23 cellular contexts compared by ENCODE assay signal in the genomic region with DNA sequence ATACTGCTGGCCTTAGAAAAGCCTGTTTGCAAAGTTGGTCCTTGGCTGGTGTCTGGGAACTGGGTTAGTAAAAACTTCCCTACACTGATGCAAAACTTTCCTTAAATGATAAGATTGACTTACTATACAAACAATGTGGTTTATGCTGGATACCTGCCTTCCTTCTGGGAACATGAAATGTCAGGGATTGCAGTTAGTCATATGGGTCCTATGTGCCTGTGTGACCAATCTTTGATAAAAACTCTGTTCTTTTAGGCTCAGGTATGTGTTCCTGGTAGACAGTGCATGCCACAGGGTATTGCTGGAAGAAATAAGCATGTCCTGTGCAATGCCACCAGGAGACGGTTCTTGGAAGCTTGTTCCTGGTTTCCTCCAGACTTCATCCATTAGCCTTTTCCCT.
DNase-seq lines count a peak whose midpoint lies in the region; ATAC-seq, FAIRE-seq and TF ChIP-seq lines count a peak whose summit lies in the region.
"Had no signal": no experiment of that assay in that cellular context is flagged by ENCODE, and none has a peak within 500 bp of the region (broad histone marks: within the 10 kb centered on the region; RNA-seq: fewer than 3 reads in every experiment).

No MANE protein-coding gene starts in this region.

- no peaks in the 10 kb centered on the region for H3K27me3 ChIP-seq in sigmoid colon
- H3K27me3 ChIP-seq: left lung had no signal

- H3K4me3 ChIP-seq in fibroblast of pulmonary artery (replicated peaks; ENCODE audit: low read depth, low read length) = no peak overlapping the region
- H3K4me3 ChIP-seq in sigmoid colon = no peak overlapping the region
- H3K4me3 ChIP-seq: left lung had no signal

- TF ChIP-seq CTCF in fibroblast of pulmonary artery (IDR thresholded peaks at IDR 0.05; ENCODE audit: low read length, missing control alignments) (no peak), sigmoid colon (IDR thresholded peaks at IDR 0.05) (no peak)

- no peaks in the 10 kb centered on the region for H3K36me3 ChIP-seq in sigmoid colon
- H3K36me3 ChIP-seq: left lung had no signal

- 38 to 92% methylated on average over 1 of the region's 1 CpG for WGBS in sigmoid colon, 2 donors

- TF ChIP-seq POLR2A in H54 (IDR thresholded peaks at IDR 0.05; ENCODE audit: low read depth, low read length) (no peak), sigmoid colon (IDR thresholded peaks at IDR 0.05) (no peak)

- no peak for TF ChIP-seq EP300 in sigmoid colon (IDR thresholded peaks at IDR 0.05)

- no peak for ATAC-seq in HG03095 (IDR thresholded peaks at IDR 0.05; ENCODE audit: unreplicated experiment)
- ATAC-seq: activated CD4-positive, alpha-beta T cell treated with anti-CD3 and anti-CD28 coated beads for 36 hours; esophagus mucosa; left lung; natural killer cell treated with Interleukin-12 subunit alpha and Interleukin-12 subunit beta and Interleukin-15 and Interleukin-18, amount 100 ng/mL, for 72 hours; sciatic nerve had no signal

- no peak overlapping the region for H3K27ac ChIP-seq in sigmoid colon
- H3K27ac ChIP-seq: left lung had no signal

- FAIRE-seq in H54 (lab: Jason Lieb, UNC) = peak; percentile 91
- FAIRE-seq: G401.6, GM18507 had no signal

- intact Hi-C loops in sigmoid colon (cut with DNase I) = no loop called here

- H3K4me1 ChIP-seq in sigmoid colon = no peaks in the 10 kb centered on the region
- H3K4me1 ChIP-seq: left lung had no signal

- no peak for DNase-seq in H54 (ENCODE audit: insufficient read length, low spot score)
- peak; percentile 74 for DNase-seq in amniotic epithelial cell (ENCODE audit: low read depth)
- peak; percentile 56 for DNase-seq in fibroblast of pulmonary artery (ENCODE audit: low read depth)
- peak; percentile 88 for DNase-seq in renal cortical epithelial cell (ENCODE audit: low read depth)
- DNase-seq in sigmoid colon = no peak
- DNase-seq in activated CD4-positive, alpha-beta T cell treated with anti-CD3 and anti-CD28 coated beads for 1 hour = no peak
- DNase-seq: activated CD4-positive, alpha-beta T cell treated with anti-CD3 and anti-CD28 coated beads for 36 hours; activated naive CD4-positive, alpha-beta T cell treated with anti-CD3 and anti-CD28 coated beads, Interleukin-2, amount 50 U/mL, for 16 hours; aorta; effector memory CD4-positive, alpha-beta T cell; H9; head of caudate nucleus; KBM-7; left lung; MV-4-11; NCI-H1694 treated with DMSO at 0.1 percent for 48 hours; Right ventricle myocardium superior had no signal

- no peaks in the 10 kb centered on the region for H3K9me3 ChIP-seq in sigmoid colon
- H3K9me3 ChIP-seq: left lung had no signal

Comparison
In these comparisons a context has a peak if more than half of its experiments do, and no peak if none do; other contexts are left out.
1. DNase-seq: peak in amniotic epithelial cell (single experiment), fibroblast of pulmonary artery (single experiment) and renal cortical epithelial cell (single experiment); none in H54 (single experiment), sigmoid colon (single experiment) and activated CD4-positive, alpha-beta T cell treated with anti-CD3 and anti-CD28 coated beads for 1 hour (single experiment).